ENCODE assay signal across 11 cellular contexts in genomic region chr1:201137579-201138310, GRCh38. TPM values are rescaled to one million over a fixed set of nuclear protein-coding genes. Genes with fewer than 3 reads are reported as not detected.
DNase-seq lines count a peak whose midpoint lies in the region; ATAC-seq and TF ChIP-seq lines count a peak whose summit lies in the region.
"Had no signal": no experiment of that assay in that cellular context is flagged by ENCODE, and none has a peak within 500 bp of the region (broad histone marks: within the 10 kb centered on the region; RNA-seq: fewer than 3 reads in every experiment).

No MANE protein-coding gene starts in this region.

- no peaks in the 10 kb centered on the region for H3F3A ChIP-seq in MM.1S (ENCODE audit: insufficient read depth, low read length)

- no peaks in the 10 kb centered on the region for H3K9me3 ChIP-seq in BLaER1
- no peaks in the 10 kb centered on the region for H3K9me3 ChIP-seq in prostate gland
- no peaks in the 10 kb centered on the region for H3K9me3 ChIP-seq in MM.1S (replicated peaks; ENCODE audit: insufficient read depth, low read length)

- H3K36me3 ChIP-seq in BLaER1 (peaks cover 35% of the 10 kb centered on the region), prostate gland (no peaks in the 10 kb centered on the region), MM.1S (replicated peaks; ENCODE audit: insufficient read depth, low read length) (no peaks in the 10 kb centered on the region)

- intact Hi-C loops in prostate gland (cut with DNase I), result no loop called here

- TF ChIP-seq CTCF in prostate gland (IDR thresholded peaks at IDR 0.05) (no peak), MM.1S (IDR thresholded peaks at IDR 0.05; ENCODE audit: low read length) (no peak)

- H3K4me1 ChIP-seq in BLaER1 (peaks cover 98% of the 10 kb centered on the region), prostate gland (replicated peaks) (no peaks in the 10 kb centered on the region), MM.1S (ENCODE audit: low read length) (no peaks in the 10 kb centered on the region)

- no peak for TF ChIP-seq POLR2A in prostate gland (IDR thresholded peaks at IDR 0.05)

- H2AFZ ChIP-seq in MM.1S (ENCODE audit: low read length), result no peak overlapping the region

- no peaks in the 10 kb centered on the region for H3K79me2 ChIP-seq in MM.1S (ENCODE audit: low read length)

- no peaks in the 10 kb centered on the region for H3K27me3 ChIP-seq in BLaER1
- no peaks in the 10 kb centered on the region for H3K27me3 ChIP-seq in prostate gland (replicated peaks; ENCODE audit: insufficient read depth)
- H3K27me3 ChIP-seq in MM.1S (replicated peaks; ENCODE audit: insufficient read depth, low read length), result no peaks in the 10 kb centered on the region

- H3K27ac ChIP-seq in BLaER1 (peak overlapping the region; percentile 87), prostate gland (no peak overlapping the region), MM.1S (ENCODE audit: low read length) (no peak overlapping the region)

- 46% methylated on average over 6 of the region's 6 CpGs for WGBS in prostate gland

- ATAC-seq in GM18867 (IDR thresholded peaks at IDR 0.05; ENCODE audit: unreplicated experiment) (no peak), GM21381 (IDR thresholded peaks at IDR 0.05; ENCODE audit: unreplicated experiment) (no peak)

- H3K4me2 ChIP-seq in BLaER1, result peak overlapping the region; percentile 72
- no peak overlapping the region for H3K4me2 ChIP-seq in MM.1S (ENCODE audit: low read depth, low read length)

- H4K20me1 ChIP-seq in BLaER1, result no peaks in the 10 kb centered on the region
- H4K20me1 ChIP-seq in MM.1S (ENCODE audit: insufficient read depth, low read length), result no peaks in the 10 kb centered on the region

- peak overlapping the region; percentile 44; the same call in 1 of the 2 replicates for H3K4me3 ChIP-seq in BLaER1
- H3K4me3 ChIP-seq in prostate gland, result no peak overlapping the region
- no peak overlapping the region for H3K4me3 ChIP-seq in MM.1S (ENCODE audit: low read length)

- DNase-seq in amniotic epithelial cell (ENCODE audit: low read depth), result peak; percentile 90
- DNase-seq in glomerular visceral epithelial cell (ENCODE audit: extremely low spot score), result peak; percentile 86
- peak; percentile 57 for DNase-seq in prostate gland (ENCODE audit: low spot score)
- DNase-seq in DMS153 (lab: John Stamatoyannopoulos, UW), result no peak
- no peak for DNase-seq in MM.1S
- DNase-seq: activated naive CD8-positive, alpha-beta T cell treated with anti-CD3 and anti-CD28 coated beads for 36 hours had no signal

- H3K9ac ChIP-seq in BLaER1, result peak overlapping the region; percentile 63
- no peak overlapping the region for H3K9ac ChIP-seq in MM.1S (ENCODE audit: low read length)

- no peaks in the 10 kb centered on the region for H3K9me2 ChIP-seq in MM.1S (replicated peaks; ENCODE audit: insufficient read depth, low read length)

RNA-seq across cellular contexts. Expression of gene ASCL5, which starts 10.8 kb away (rescaled TPM):
- total RNA-seq in prostate gland, result not detected
- total RNA-seq: subcutaneous adipose tissue; T-helper 2 cell treated with Interferon-gamma antibody and Interleukin-4, amounts not matched to agents 100 ng/mL and 5 ng/mL, for 36 hours had no signal

RNA-seq across cellular contexts. Expression of gene TMEM9, which starts 16.5 kb away (rescaled TPM):
- total RNA-seq in prostate gland, result 100 to 1,000 TPM; 131 to 164 TPM

RNA-seq across cellular contexts. Expression of gene CACNA1S, which starts 25.5 kb away (rescaled TPM):
- total RNA-seq in prostate gland, result under 1 TPM in 1 of 2 donors, not detected in 1; 0.55 TPM
- total RNA-seq: activated naive CD8-positive, alpha-beta T cell treated with anti-CD3 and anti-CD28 coated beads for 36 hours; subcutaneous adipose tissue; T-helper 2 cell treated with Interferon-gamma antibody and Interleukin-4, amounts not matched to agents 100 ng/mL and 5 ng/mL, for 36 hours had no signal

RNA-seq across cellular contexts. Expression of gene IGFN1, which starts 52.9 kb away (rescaled TPM):
- 1 to 10 TPM; 2.0 to 6.7 TPM for total RNA-seq in prostate gland
- total RNA-seq: activated naive CD8-positive, alpha-beta T cell treated with anti-CD3 and anti-CD28 coated beads for 36 hours; subcutaneous adipose tissue; T-helper 2 cell treated with Interferon-gamma antibody and Interleukin-4, amounts not matched to agents 100 ng/mL and 5 ng/mL, for 36 hours had no signal

Comparison
In these comparisons a context has a peak if more than half of its experiments do, and no peak if none do; other contexts are left out.
1. DNase-seq: peak in amniotic epithelial cell (single experiment), glomerular visceral epithelial cell (single experiment) and prostate gland (single experiment); none in DMS153 (single experiment) and MM.1S (single experiment).